Comparison of ENCODE assay signal across 8 cellular contexts in the genomic region with DNA sequence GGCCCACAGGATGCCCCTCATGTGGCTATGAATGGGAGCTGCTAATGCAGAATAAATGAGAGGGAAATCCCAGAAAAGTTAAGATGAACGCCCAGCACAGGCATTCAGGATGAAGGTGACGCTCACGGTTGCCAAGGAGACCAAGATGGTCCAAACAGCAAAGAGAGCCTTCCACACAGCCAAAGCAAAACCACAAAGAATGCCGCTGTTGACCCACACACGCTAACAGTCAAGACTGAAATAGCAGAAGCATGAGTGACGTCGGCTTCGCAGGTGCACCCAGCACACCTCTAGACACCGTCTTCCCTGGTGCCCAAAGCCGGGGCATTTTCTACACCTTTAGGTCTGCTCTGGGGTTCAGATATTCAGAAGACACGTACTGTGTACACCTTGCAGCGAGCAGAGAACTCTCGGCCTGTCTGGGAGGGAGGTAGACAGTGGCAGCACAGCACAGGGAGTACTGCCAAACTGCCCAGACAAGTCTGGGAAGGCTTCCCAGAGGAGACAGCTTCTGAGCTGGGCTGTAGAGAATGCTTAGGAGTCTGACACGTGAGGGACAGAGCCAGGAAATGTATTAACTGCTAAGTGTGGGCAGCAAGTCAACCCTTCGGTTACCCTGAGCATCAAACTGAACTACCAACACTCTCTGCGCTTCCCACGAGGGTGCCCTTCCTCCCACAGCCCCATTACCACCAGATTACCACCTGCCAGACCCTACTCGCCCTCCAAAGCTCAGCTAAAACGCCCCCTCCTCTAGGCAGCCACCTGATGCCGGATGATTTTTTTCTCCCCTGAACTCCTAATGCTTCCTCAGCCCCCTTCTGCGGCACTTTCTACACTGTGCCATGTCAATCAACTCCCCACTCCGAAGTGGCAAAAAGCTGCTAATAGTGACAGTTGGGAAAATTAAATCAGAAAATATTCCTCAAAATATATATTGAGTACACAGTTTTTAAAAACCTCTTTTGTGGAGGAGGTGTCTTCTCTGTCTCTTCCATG. TPM values are rescaled to one million over a fixed set of nuclear protein-coding genes. Genes with fewer than 3 reads are reported as not detected.
A peak's percentile ranks its signal among the peaks of the same experiment; 100 is the strongest.
DNase-seq lines count a peak whose midpoint lies in the region; ATAC-seq and TF ChIP-seq lines count a peak whose summit lies in the region.

No MANE protein-coding gene starts in this region.

- no peaks in the 10 kb centered on the region for H3K9me3 ChIP-seq in left ventricle myocardium inferior (replicated peaks)

- H3K4me1 ChIP-seq in left ventricle myocardium inferior: peaks cover 35% of the 10 kb centered on the region

- peak overlapping the region; percentile 25 for H3K27ac ChIP-seq in left ventricle myocardium inferior (replicated peaks)

- ATAC-seq in Right ventricle myocardium superior (ENCODE audit: poor library complexity): no peak
- peak; percentile 69 for ATAC-seq in HG02884 (IDR thresholded peaks at IDR 0.05; ENCODE audit: unreplicated experiment)
- peak; percentile 64 to 77 for ATAC-seq in natural killer cell treated with Interleukin-12 subunit alpha and Interleukin-12 subunit beta and Interleukin-15 and Interleukin-18, amount 100 ng/mL, for 72 hours

- H3K27me3 Mint-ChIP-seq in activated naive CD8-positive, alpha-beta T cell: no peaks in the 10 kb centered on the region
- no peaks in the 10 kb centered on the region for H3K27me3 Mint-ChIP-seq in natural killer cell treated with Interleukin-12 subunit alpha and Interleukin-12 subunit beta and Interleukin-15 and Interleukin-18, amount 100 ng/mL, for 72 hours

- peak overlapping the region; percentile 92 for H3K27ac Mint-ChIP-seq in activated naive CD8-positive, alpha-beta T cell
- peak overlapping the region; percentile 96 for H3K27ac Mint-ChIP-seq in natural killer cell treated with Interleukin-12 subunit alpha and Interleukin-12 subunit beta and Interleukin-15 and Interleukin-18, amount 100 ng/mL, for 72 hours

- H3K36me3 Mint-ChIP-seq in activated naive CD8-positive, alpha-beta T cell: no peaks in the 10 kb centered on the region
- no peaks in the 10 kb centered on the region for H3K36me3 Mint-ChIP-seq in natural killer cell treated with Interleukin-12 subunit alpha and Interleukin-12 subunit beta and Interleukin-15 and Interleukin-18, amount 100 ng/mL, for 72 hours

- peaks cover 89% of the 10 kb centered on the region for H3K4me1 Mint-ChIP-seq in activated naive CD8-positive, alpha-beta T cell (ENCODE audit: low read depth)
- peaks cover 60 to 71% of the 10 kb centered on the region in 2 donors for H3K4me1 Mint-ChIP-seq in natural killer cell treated with Interleukin-12 subunit alpha and Interleukin-12 subunit beta and Interleukin-15 and Interleukin-18, amount 100 ng/mL, for 72 hours (ENCODE audit: low read depth in 2 of 2)

- peaks cover 36% of the 10 kb centered on the region for H3K27me3 ChIP-seq in left ventricle myocardium inferior (ENCODE audit: low read depth)

- peak overlapping the region; percentile 77 for H3K4me3 Mint-ChIP-seq in activated naive CD8-positive, alpha-beta T cell
- peak overlapping the region; percentile 80 for H3K4me3 Mint-ChIP-seq in natural killer cell treated with Interleukin-12 subunit alpha and Interleukin-12 subunit beta and Interleukin-15 and Interleukin-18, amount 100 ng/mL, for 72 hours

- no peak for TF ChIP-seq CTCF in left ventricle myocardium inferior (IDR thresholded peaks at IDR 0.05; ENCODE audit: borderline replicate concordance)

- H3K4me3 ChIP-seq in left ventricle myocardium inferior: no peak overlapping the region

- DNase-seq in left ventricle myocardium inferior: no peak
- no peak for DNase-seq in Right ventricle myocardium superior
- peak; percentile 63 for DNase-seq in NOMO-1 treated with DMSO at 0.1 percent for 48 hours (lab: John Stamatoyannopoulos, UW; ENCODE audit: unreplicated experiment)
- peak; percentile 78 for DNase-seq in natural killer cell treated with Interleukin-12 subunit alpha and Interleukin-12 subunit beta and Interleukin-15 and Interleukin-18, amount 100 ng/mL, for 72 hours (ENCODE audit: low spot score)
- DNase-seq in G401 (ENCODE audit: low spot score): no peak
- DNase-seq in NCI-H82 treated with DMSO at 0.1 percent for 48 hours (lab: John Stamatoyannopoulos, UW; ENCODE audit: unreplicated experiment): no peak

- H3K36me3 ChIP-seq in left ventricle myocardium inferior: no peaks in the 10 kb centered on the region

- intact Hi-C loops in left ventricle myocardium inferior (cut with micrococcal nuclease) (no loop called here), Right ventricle myocardium superior (cut with DNase I) (no loop called here)

- H3K9me3 Mint-ChIP-seq in activated naive CD8-positive, alpha-beta T cell (ENCODE audit: low read depth): no peaks in the 10 kb centered on the region
- H3K9me3 Mint-ChIP-seq in natural killer cell treated with Interleukin-12 subunit alpha and Interleukin-12 subunit beta and Interleukin-15 and Interleukin-18, amount 100 ng/mL, for 72 hours: no peaks in the 10 kb centered on the region

- in situ Hi-C loops in G401 (cut with HindIII; ENCODE audit: low sequenced_read_pairs): no loop called here

RNA-seq across cellular contexts. Expression of a gene that starts 50.1 kb away (rescaled TPM):
- total RNA-seq in left ventricle myocardium inferior: 2.8 TPM
- total RNA-seq in Right ventricle myocardium superior: 2.9 TPM
- total RNA-seq in natural killer cell treated with Interleukin-12 subunit alpha and Interleukin-12 subunit beta and Interleukin-15 and Interleukin-18, amount 100 ng/mL, for 72 hours: 100 to 1,000 TPM; 103 to 175 TPM
- total RNA-seq in G401 (2014; rRNA removed; shearing (Covaris generic)): 14.0 and 16.9 TPM in 2 replicates

Comparison
In these comparisons a context has a peak if more than half of its experiments do, and no peak if none do; other contexts are left out.
1. DNase-seq: peak in NOMO-1 treated with DMSO at 0.1 percent for 48 hours (single experiment) and natural killer cell treated with Interleukin-12 subunit alpha and Interleukin-12 subunit beta and Interleukin-15 and Interleukin-18, amount 100 ng/mL, for 72 hours (single experiment); none in left ventricle myocardium inferior (single experiment), Right ventricle myocardium superior (single experiment), G401 (single experiment) and NCI-H82 treated with DMSO at 0.1 percent for 48 hours (single experiment).